Comparison of ENCODE assay signal across 24 cellular contexts in genomic region chr13:56886398-56886797, GRCh38.
"Had no signal": no experiment of that assay in that cellular context is flagged by ENCODE, and none has a peak within 500 bp of the region (broad histone marks: within the 10 kb centered on the region; RNA-seq: fewer than 3 reads in every experiment).

No MANE protein-coding gene starts in this region.

- H3K4me3 ChIP-seq: neural progenitor cell, prostate gland, spleen, upper lobe of left lung had no signal

- H3K4me2 ChIP-seq: neural progenitor cell had no signal

- H2AFZ ChIP-seq: neural progenitor cell had no signal

- H3K27ac ChIP-seq: neural progenitor cell, prostate gland, spleen, upper lobe of left lung, VCaP had no signal

- H3K27me3 Mint-ChIP-seq: activated CD4-positive, alpha-beta memory T cell treated with anti-CD3 and anti-CD28 coated beads, Interleukin-2, amount 10 ng/mL, durations not matched to agents 7 days and 5 days; activated CD4-positive, alpha-beta T cell treated with anti-CD3 and anti-CD28 coated beads, Interleukin-2, amount 10 ng/mL, durations not matched to agents 24 days and 14 days; activated naive CD8-positive, alpha-beta T cell treated with anti-CD3 and anti-CD28 coated beads, Interleukin-2, amount 10 ng/mL, durations not matched to agents 7 days and 5 days; naive thymus-derived CD8-positive, alpha-beta T cell had no signal

- H3K4me1 ChIP-seq: neural progenitor cell, prostate gland, spleen, upper lobe of left lung had no signal

- H3K9me3 ChIP-seq: prostate gland had no signal

- H3K27ac Mint-ChIP-seq: activated CD4-positive, alpha-beta memory T cell treated with anti-CD3 and anti-CD28 coated beads, Interleukin-2, amount 10 ng/mL, durations not matched to agents 7 days and 5 days; activated CD4-positive, alpha-beta T cell treated with anti-CD3 and anti-CD28 coated beads, Interleukin-2, amount 10 ng/mL, durations not matched to agents 24 days and 14 days; activated naive CD4-positive, alpha-beta T cell treated with anti-CD3 and anti-CD28 coated beads for 36 hours; activated naive CD8-positive, alpha-beta T cell treated with anti-CD3 and anti-CD28 coated beads, Interleukin-2, amount 10 ng/mL, durations not matched to agents 7 days and 5 days; activated T-cell treated with anti-CD3 and anti-CD28 coated beads, Interleukin-2, amount 50 U/mL, for 72 hours; mesothelial cell of epicardium; naive thymus-derived CD8-positive, alpha-beta T cell; neural progenitor cell; T-helper 2 cell treated with Interferon-gamma antibody and Interleukin-4, amounts not matched to agents 5 μg/mL and 100 μg/mL, for 36 hours had no signal

- H3K36me3 ChIP-seq: neural progenitor cell, prostate gland, spleen, upper lobe of left lung had no signal

- H3K27me3 ChIP-seq: neural progenitor cell, spleen, upper lobe of left lung had no signal

- H3K9me3 Mint-ChIP-seq: activated CD4-positive, alpha-beta T cell treated with anti-CD3 and anti-CD28 coated beads, Interleukin-2, amount 10 ng/mL, durations not matched to agents 24 days and 14 days had no signal

- H3K36me3 Mint-ChIP-seq: activated naive CD8-positive, alpha-beta T cell treated with anti-CD3 and anti-CD28 coated beads, Interleukin-2, amount 10 ng/mL, durations not matched to agents 7 days and 5 days; mesothelial cell of epicardium; naive thymus-derived CD8-positive, alpha-beta T cell; neural progenitor cell had no signal

- H3K4me1 Mint-ChIP-seq: activated CD4-positive, alpha-beta memory T cell treated with anti-CD3 and anti-CD28 coated beads, Interleukin-2, amount 10 ng/mL, durations not matched to agents 7 days and 5 days; activated CD4-positive, alpha-beta T cell treated with anti-CD3 and anti-CD28 coated beads, Interleukin-2, amount 10 ng/mL, durations not matched to agents 24 days and 14 days; activated naive CD8-positive, alpha-beta T cell treated with anti-CD3 and anti-CD28 coated beads, Interleukin-2, amount 10 ng/mL, durations not matched to agents 7 days and 5 days; mesothelial cell of epicardium; naive thymus-derived CD8-positive, alpha-beta T cell; neural progenitor cell had no signal

- H3K4me3 Mint-ChIP-seq: activated CD4-positive, alpha-beta memory T cell treated with anti-CD3 and anti-CD28 coated beads, Interleukin-2, amount 10 ng/mL, durations not matched to agents 7 days and 5 days; activated CD4-positive, alpha-beta T cell treated with anti-CD3 and anti-CD28 coated beads, Interleukin-2, amount 10 ng/mL, durations not matched to agents 24 days and 14 days; activated naive CD4-positive, alpha-beta T cell treated with anti-CD3 and anti-CD28 coated beads for 36 hours; activated naive CD8-positive, alpha-beta T cell treated with anti-CD3 and anti-CD28 coated beads, Interleukin-2, amount 10 ng/mL, durations not matched to agents 7 days and 5 days; activated T-cell treated with anti-CD3 and anti-CD28 coated beads, Interleukin-2, amount 50 U/mL, for 72 hours; mesothelial cell of epicardium; naive thymus-derived CD8-positive, alpha-beta T cell; neural progenitor cell; T-helper 2 cell treated with Interferon-gamma antibody and Interleukin-4, amounts not matched to agents 5 μg/mL and 100 μg/mL, for 36 hours had no signal

- DNase-seq: activated CD4-positive, alpha-beta memory T cell treated with anti-CD3 and anti-CD28 coated beads, Interleukin-2, amount 10 ng/mL, durations not matched to agents 7 days and 5 days; activated CD4-positive, alpha-beta T cell treated with anti-CD3 and anti-CD28 coated beads, Interleukin-2, amount 10 ng/mL, durations not matched to agents 24 days and 14 days; activated effector memory CD4-positive, alpha-beta T cell treated with Interleukin-2 at 50 U/mL for 16 hours; activated naive CD4-positive, alpha-beta T cell treated with anti-CD3 and anti-CD28 coated beads for 36 hours; activated naive CD8-positive, alpha-beta T cell treated with anti-CD3 and anti-CD28 coated beads, Interleukin-2, amount 10 ng/mL, durations not matched to agents 7 days and 5 days; activated T-cell treated with anti-CD3 and anti-CD28 coated beads, Interleukin-2, amount 50 U/mL, for 72 hours; amniotic stem cell; cerebellar nuclear complex; effector CD4-positive, alpha-beta T cell; foreskin melanocyte; kidney glomerular epithelial cell; left ventricle myocardium superior; mammary epithelial cell; naive thymus-derived CD8-positive, alpha-beta T cell; spleen; stimulated activated CD4-positive, alpha-beta T cell treated with anti-CD3 and anti-CD28 coated beads, Interleukin-4, amount 100 ng/mL, for 1 hour; stimulated activated naive CD8-positive, alpha-beta T cell treated with anti-CD3 and anti-CD28 coated beads, Interleukin-15, Interleukin-2, amounts not matched to agents 100 U/mL and 50 U/mL, for 24 hours had no signal

- ATAC-seq: activated CD4-positive, CD25-positive, alpha-beta regulatory T cell treated with anti-CD3 and anti-CD28 coated beads, Interleukin-2, amount 50 U/mL, for 24 hours; activated T-cell treated with anti-CD3 and anti-CD28 coated beads, Interleukin-2, amount 50 U/mL, for 72 hours; left ventricle myocardium superior; naive thymus-derived CD8-positive, alpha-beta T cell; stimulated activated naive CD8-positive, alpha-beta T cell treated with anti-CD3 and anti-CD28 coated beads, Interleukin-15, Interleukin-2, amounts not matched to agents 100 U/mL and 50 U/mL, for 24 hours had no signal
